Comparison of ENCODE assay signal across 7 cellular contexts in genomic region chr19:13116282-13117175, GRCh38. TPM values are rescaled to one million over a fixed set of nuclear protein-coding genes. Genes with fewer than 3 reads are reported as not detected.
A peak's percentile ranks its signal among the peaks of the same experiment; 100 is the strongest.
DNase-seq lines count a peak whose midpoint lies in the region; ATAC-seq and TF ChIP-seq lines count a peak whose summit lies in the region.

TRMT1 (minus strand) TSS chr19:13116740; CDS start chr19:13116399, 341 bp downstream.

- H3K27ac ChIP-seq in right lobe of liver: peak within 1 kb of the TSS; percentile 17 to 56 (median 42)

- intact Hi-C loops in right lobe of liver (cut with DNase I): no loop called here

- peak within 1 kb of the TSS; percentile 97 to 99 (median 98) for H3K4me3 ChIP-seq in right lobe of liver

- peaks cover 0 to 18% (median 0%) of the 10 kb centered on the region in 4 donors for H3K36me3 ChIP-seq in right lobe of liver

- peak; percentile 41 for ATAC-seq in GM18505 (IDR thresholded peaks at IDR 0.05; ENCODE audit: unreplicated experiment)
- peak; percentile 52 for ATAC-seq in HG03460 (IDR thresholded peaks at IDR 0.05; ENCODE audit: unreplicated experiment)
- peak; percentile 69 to 85 (median 79) for ATAC-seq in right lobe of liver

- H3K9me3 ChIP-seq in right lobe of liver: no peaks in the 10 kb centered on the region

- peaks cover 0 to 16% (median 7%) of the 10 kb centered on the region in 4 donors for H3K4me1 ChIP-seq in right lobe of liver

- H3K27me3 ChIP-seq in right lobe of liver: no peaks in the 10 kb centered on the region

- DNase-seq in NCI-H748 (lab: John Stamatoyannopoulos, UW; ENCODE audit: unreplicated experiment) (peak; percentile 86), dermis microvascular lymphatic vessel endothelial cell (ENCODE audit: low read depth in 2 of 2) (peak; percentile 89 to 96), right lobe of liver (peak; percentile 91 to 95 (median 93))
- peak; percentile 82 to 94 for DNase-seq in activated CD4-positive, alpha-beta T cell treated with anti-CD3 and anti-CD28 coated beads, Interleukin-2, amount 50 U/mL, for 24 hours (ENCODE audit: low read depth in 1 of 2, low spot score in 1 of 2)
- peak; percentile 94 for DNase-seq in stimulated activated CD4-positive, alpha-beta T cell treated with anti-CD3 and anti-CD28 coated beads, Interleukin-4, amount 100 ng/mL, for 1 hour

- TF ChIP-seq CTCF in right lobe of liver (IDR thresholded peaks at IDR 0.05): no peak

- 0% methylated on average over 15 of the region's 51 CpGs for WGBS in right lobe of liver (ENCODE audit: insufficient coverage, low coverage, low lambda C conversion rate, missing lambda C conversion rate)

- TF ChIP-seq POLR2A in GM18505 (IDR thresholded peaks at IDR 0.05; ENCODE audit: borderline replicate concordance, extremely low read depth, insufficient read depth, insufficient read length): peak; percentile 55
- TF ChIP-seq POLR2A in right lobe of liver (IDR thresholded peaks at IDR 0.05): peak; percentile 15

RNA-seq across cellular contexts. Expression of gene TRMT1, which starts in this region (rescaled TPM):
- total RNA-seq in dermis microvascular lymphatic vessel endothelial cell (20.3 and 26.2 TPM in 2 replicates), right lobe of liver (10 to 100 TPM; 15.0 to 20.5 (median 17.2) TPM)

Comparison
In these comparisons a context has a peak if more than half of its experiments do, and no peak if none do; other contexts are left out.
1. Peak in every context shown above with its lines: DNase-seq, ATAC-seq, H3K4me3 ChIP-seq and H3K27ac ChIP-seq.